ENCODE assay signal across 1 cellular context in the genomic region with DNA sequence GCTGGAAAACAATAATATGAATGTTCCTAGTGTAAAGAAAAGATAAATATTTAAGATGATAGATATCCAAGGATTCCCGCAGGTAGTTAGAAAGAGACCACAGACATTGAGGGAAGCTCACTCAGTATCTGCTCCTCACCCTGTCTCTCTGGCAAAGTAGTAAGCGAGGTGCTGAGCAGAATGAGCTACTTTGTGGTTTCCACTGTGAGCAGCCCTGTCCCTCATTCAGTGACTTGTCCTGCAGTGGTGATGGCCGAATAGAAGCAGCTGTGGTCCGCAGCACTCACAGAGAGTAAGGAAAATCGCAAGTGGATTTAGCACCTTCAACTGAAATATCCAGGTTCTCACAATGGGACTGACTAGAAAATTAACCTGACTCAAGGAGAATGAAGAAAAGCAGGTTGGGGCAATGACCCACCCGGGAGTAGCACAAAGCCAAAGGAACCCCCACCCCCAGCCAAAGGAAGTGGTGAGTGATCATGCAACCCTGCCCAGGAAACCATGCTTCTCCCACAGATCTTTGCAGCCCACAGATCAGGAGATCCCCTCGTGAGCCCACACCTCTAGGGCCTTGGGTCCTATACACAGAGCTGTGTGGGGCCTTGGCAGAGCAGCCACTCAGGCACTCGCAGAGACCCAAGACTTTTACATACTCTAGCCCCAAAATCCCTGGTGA.
TF ChIP-seq lines count a peak whose summit lies in the region.

No MANE protein-coding gene starts in this region.

TF ChIP-seq in GM12878, 131 proteins besides CTCF, POLR2A, EP300 and RAD21 (continued from another document):
- TF ChIP-seq, protein P1, sequence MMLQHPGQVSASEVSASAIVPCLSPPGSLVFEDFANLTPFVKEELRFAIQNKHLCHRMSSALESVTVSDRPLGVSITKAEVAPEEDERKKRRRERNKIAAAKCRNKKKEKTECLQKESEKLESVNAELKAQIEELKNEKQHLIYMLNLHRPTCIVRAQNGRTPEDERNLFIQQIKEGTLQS (IDR thresholded peaks at IDR 0.05; ENCODE audit: borderline replicate concordance, extremely low read depth, low read depth, low read length) = no peak
- peak; percentile 46; the same call in 1 of the 2 replicates for TF ChIP-seq PAX5 (IDR thresholded peaks at IDR 0.05; ENCODE audit: borderline replicate concordance, low read depth, low read length)
- TF ChIP-seq SIN3A (IDR thresholded peaks at IDR 0.05; ENCODE audit: low read depth, low read length) = no peak
- no peak for TF ChIP-seq MEF2B (IDR thresholded peaks at IDR 0.05; ENCODE audit: partially characterized antibody, poor library complexity, severe bottlenecking)
- TF ChIP-seq SUZ12 (IDR thresholded peaks at IDR 0.05; ENCODE audit: unreplicated experiment) = no peak
- TF ChIP-seq, protein P2, sequence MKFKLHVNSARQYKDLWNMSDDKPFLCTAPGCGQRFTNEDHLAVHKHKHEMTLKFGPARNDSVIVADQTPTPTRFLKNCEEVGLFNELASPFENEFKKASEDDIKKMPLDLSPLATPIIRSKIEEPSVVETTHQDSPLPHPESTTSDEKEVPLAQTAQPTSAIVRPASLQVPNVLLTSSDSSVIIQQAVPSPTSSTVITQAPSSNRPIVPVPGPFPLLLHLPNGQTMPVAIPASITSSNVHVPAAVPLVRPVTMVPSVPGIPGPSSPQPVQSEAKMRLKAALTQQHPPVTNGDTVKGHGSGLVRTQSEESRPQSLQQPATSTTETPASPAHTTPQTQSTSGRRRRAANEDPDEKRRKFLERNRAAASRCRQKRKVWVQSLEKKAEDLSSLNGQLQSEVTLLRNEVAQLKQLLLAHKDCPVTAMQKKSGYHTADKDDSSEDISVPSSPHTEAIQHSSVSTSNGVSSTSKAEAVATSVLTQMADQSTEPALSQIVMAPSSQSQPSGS (IDR thresholded peaks at IDR 0.05; ENCODE audit: low read length) = peak; percentile 33; the same call in 1 of the 2 replicates
- TF ChIP-seq, protein P3, sequence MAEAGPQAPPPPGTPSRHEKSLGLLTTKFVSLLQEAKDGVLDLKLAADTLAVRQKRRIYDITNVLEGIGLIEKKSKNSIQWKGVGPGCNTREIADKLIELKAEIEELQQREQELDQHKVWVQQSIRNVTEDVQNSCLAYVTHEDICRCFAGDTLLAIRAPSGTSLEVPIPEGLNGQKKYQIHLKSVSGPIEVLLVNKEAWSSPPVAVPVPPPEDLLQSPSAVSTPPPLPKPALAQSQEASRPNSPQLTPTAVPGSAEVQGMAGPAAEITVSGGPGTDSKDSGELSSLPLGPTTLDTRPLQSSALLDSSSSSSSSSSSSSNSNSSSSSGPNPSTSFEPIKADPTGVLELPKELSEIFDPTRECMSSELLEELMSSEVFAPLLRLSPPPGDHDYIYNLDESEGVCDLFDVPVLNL (IDR thresholded peaks at IDR 0.05; ENCODE audit: low read depth, low read length) = no peak
- TF ChIP-seq HDGF (IDR thresholded peaks at IDR 0.05) = no peak
- TF ChIP-seq, protein P4, sequence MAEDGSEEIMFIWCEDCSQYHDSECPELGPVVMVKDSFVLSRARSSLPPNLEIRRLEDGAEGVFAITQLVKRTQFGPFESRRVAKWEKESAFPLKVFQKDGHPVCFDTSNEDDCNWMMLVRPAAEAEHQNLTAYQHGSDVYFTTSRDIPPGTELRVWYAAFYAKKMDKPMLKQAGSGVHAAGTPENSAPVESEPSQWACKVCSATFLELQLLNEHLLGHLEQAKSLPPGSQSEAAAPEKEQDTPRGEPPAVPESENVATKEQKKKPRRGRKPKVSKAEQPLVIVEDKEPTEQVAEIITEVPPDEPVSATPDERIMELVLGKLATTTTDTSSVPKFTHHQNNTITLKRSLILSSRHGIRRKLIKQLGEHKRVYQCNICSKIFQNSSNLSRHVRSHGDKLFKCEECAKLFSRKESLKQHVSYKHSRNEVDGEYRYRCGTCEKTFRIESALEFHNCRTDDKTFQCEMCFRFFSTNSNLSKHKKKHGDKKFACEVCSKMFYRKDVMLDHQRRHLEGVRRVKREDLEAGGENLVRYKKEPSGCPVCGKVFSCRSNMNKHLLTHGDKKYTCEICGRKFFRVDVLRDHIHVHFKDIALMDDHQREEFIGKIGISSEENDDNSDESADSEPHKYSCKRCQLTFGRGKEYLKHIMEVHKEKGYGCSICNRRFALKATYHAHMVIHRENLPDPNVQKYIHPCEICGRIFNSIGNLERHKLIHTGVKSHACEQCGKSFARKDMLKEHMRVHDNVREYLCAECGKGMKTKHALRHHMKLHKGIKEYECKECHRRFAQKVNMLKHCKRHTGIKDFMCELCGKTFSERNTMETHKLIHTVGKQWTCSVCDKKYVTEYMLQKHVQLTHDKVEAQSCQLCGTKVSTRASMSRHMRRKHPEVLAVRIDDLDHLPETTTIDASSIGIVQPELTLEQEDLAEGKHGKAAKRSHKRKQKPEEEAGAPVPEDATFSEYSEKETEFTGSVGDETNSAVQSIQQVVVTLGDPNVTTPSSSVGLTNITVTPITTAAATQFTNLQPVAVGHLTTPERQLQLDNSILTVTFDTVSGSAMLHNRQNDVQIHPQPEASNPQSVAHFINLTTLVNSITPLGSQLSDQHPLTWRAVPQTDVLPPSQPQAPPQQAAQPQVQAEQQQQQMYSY (CRISPR knock-in tag; IDR thresholded peaks at IDR 0.05) = no peak
- peak; percentile 21; the same call in 1 of the 2 replicates for TF ChIP-seq CREM (IDR thresholded peaks at IDR 0.05; ENCODE audit: low read depth)
- TF ChIP-seq SMC3 (IDR thresholded peaks at IDR 0.05; ENCODE audit: borderline replicate concordance, low read length) = no peak
- TF ChIP-seq EZH2 (IDR thresholded peaks at IDR 0.05; ENCODE audit: borderline replicate concordance, control insufficient read depth, low read depth, low read length) = no peak
- TF ChIP-seq ZBED1 (IDR thresholded peaks at IDR 0.05; ENCODE audit: borderline replicate concordance) = peak; percentile 36; the same call in 1 of the 2 replicates
- TF ChIP-seq, protein P5, sequence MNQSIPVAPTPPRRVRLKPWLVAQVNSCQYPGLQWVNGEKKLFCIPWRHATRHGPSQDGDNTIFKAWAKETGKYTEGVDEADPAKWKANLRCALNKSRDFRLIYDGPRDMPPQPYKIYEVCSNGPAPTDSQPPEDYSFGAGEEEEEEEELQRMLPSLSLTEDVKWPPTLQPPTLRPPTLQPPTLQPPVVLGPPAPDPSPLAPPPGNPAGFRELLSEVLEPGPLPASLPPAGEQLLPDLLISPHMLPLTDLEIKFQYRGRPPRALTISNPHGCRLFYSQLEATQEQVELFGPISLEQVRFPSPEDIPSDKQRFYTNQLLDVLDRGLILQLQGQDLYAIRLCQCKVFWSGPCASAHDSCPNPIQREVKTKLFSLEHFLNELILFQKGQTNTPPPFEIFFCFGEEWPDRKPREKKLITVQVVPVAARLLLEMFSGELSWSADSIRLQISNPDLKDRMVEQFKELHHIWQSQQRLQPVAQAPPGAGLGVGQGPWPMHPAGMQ (IDR thresholded peaks at IDR 0.05; ENCODE audit: borderline replicate concordance) = no peak
- TF ChIP-seq, protein P6, sequence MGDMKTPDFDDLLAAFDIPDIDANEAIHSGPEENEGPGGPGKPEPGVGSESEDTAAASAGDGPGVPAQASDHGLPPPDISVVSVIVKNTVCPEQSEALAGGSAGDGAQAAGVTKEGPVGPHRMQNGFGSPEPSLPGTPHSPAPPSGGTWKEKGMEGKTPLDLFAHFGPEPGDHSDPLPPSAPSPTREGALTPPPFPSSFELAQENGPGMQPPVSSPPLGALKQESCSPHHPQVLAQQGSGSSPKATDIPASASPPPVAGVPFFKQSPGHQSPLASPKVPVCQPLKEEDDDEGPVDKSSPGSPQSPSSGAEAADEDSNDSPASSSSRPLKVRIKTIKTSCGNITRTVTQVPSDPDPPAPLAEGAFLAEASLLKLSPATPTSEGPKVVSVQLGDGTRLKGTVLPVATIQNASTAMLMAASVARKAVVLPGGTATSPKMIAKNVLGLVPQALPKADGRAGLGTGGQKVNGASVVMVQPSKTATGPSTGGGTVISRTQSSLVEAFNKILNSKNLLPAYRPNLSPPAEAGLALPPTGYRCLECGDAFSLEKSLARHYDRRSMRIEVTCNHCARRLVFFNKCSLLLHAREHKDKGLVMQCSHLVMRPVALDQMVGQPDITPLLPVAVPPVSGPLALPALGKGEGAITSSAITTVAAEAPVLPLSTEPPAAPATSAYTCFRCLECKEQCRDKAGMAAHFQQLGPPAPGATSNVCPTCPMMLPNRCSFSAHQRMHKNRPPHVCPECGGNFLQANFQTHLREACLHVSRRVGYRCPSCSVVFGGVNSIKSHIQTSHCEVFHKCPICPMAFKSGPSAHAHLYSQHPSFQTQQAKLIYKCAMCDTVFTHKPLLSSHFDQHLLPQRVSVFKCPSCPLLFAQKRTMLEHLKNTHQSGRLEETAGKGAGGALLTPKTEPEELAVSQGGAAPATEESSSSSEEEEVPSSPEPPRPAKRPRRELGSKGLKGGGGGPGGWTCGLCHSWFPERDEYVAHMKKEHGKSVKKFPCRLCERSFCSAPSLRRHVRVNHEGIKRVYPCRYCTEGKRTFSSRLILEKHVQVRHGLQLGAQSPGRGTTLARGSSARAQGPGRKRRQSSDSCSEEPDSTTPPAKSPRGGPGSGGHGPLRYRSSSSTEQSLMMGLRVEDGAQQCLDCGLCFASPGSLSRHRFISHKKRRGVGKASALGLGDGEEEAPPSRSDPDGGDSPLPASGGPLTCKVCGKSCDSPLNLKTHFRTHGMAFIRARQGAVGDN (IDR thresholded peaks at IDR 0.05) = peak; percentile 73
- no peak for TF ChIP-seq ZNF622 (IDR thresholded peaks at IDR 0.05)
- peak; percentile 72; the same call in 1 of the 2 replicates for TF ChIP-seq FOXM1 (IDR thresholded peaks at IDR 0.05; ENCODE audit: low read depth, low read length)
- no peak for TF ChIP-seq STAT1 (conservative IDR thresholded peaks at IDR 0.05)
- no peak for TF ChIP-seq RFX5 (IDR thresholded peaks at IDR 0.05; ENCODE audit: low read depth, low read length)
- 0 out of 2 replicates have a peak, but pooled peaks have one; percentile 19 for TF ChIP-seq GABPA (IDR thresholded peaks at IDR 0.05; ENCODE audit: low read depth)
- no peak for TF ChIP-seq GATAD2B (conservative IDR thresholded peaks at IDR 0.05; ENCODE audit: low read depth)
- no peak for TF ChIP-seq KDM1A (IDR thresholded peaks at IDR 0.05; ENCODE audit: borderline replicate concordance)
- no peak for TF ChIP-seq SRF (IDR thresholded peaks at IDR 0.05; ENCODE audit: low read depth in 2 of 2, low read length in 2 of 2)
- TF ChIP-seq RUNX3 (IDR thresholded peaks at IDR 0.05; ENCODE audit: low read length) = peak; percentile 90
- no peak for TF ChIP-seq SP1 (IDR thresholded peaks at IDR 0.05; ENCODE audit: low read depth, low read length)
- peak; percentile 39; the same call in 1 of the 2 replicates for TF ChIP-seq BCL11A (IDR thresholded peaks at IDR 0.05; ENCODE audit: low read depth, low read length)
- TF ChIP-seq CBX5 (IDR thresholded peaks at IDR 0.05; ENCODE audit: low read depth) = no peak
- TF ChIP-seq, protein P7, sequence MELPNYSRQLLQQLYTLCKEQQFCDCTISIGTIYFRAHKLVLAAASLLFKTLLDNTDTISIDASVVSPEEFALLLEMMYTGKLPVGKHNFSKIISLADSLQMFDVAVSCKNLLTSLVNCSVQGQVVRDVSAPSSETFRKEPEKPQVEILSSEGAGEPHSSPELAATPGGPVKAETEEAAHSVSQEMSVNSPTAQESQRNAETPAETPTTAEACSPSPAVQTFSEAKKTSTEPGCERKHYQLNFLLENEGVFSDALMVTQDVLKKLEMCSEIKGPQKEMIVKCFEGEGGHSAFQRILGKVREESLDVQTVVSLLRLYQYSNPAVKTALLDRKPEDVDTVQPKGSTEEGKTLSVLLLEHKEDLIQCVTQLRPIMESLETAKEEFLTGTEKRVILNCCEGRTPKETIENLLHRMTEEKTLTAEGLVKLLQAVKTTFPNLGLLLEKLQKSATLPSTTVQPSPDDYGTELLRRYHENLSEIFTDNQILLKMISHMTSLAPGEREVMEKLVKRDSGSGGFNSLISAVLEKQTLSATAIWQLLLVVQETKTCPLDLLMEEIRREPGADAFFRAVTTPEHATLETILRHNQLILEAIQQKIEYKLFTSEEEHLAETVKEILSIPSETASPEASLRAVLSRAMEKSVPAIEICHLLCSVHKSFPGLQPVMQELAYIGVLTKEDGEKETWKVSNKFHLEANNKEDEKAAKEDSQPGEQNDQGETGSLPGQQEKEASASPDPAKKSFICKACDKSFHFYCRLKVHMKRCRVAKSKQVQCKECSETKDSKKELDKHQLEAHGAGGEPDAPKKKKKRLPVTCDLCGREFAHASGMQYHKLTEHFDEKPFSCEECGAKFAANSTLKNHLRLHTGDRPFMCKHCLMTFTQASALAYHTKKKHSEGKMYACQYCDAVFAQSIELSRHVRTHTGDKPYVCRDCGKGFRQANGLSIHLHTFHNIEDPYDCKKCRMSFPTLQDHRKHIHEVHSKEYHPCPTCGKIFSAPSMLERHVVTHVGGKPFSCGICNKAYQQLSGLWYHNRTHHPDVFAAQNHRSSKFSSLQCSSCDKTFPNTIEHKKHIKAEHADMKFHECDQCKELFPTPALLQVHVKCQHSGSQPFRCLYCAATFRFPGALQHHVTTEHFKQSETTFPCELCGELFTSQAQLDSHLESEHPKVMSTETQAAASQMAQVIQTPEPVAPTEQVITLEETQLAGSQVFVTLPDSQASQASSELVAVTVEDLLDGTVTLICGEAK (IDR thresholded peaks at IDR 0.05; ENCODE audit: borderline replicate concordance) = no peak
- no peak for TF ChIP-seq ZZZ3 (IDR thresholded peaks at IDR 0.05; ENCODE audit: control insufficient read depth, insufficient read length, low read depth)
- TF ChIP-seq CREB1 (IDR thresholded peaks at IDR 0.05; ENCODE audit: low read depth) = 0 out of 2 replicates have a peak, but pooled peaks have one; percentile 14
- TF ChIP-seq MYC (IDR thresholded peaks at IDR 0.05; ENCODE audit: insufficient read depth, insufficient read length, insufficient replicate concordance, low read length, severe bottlenecking) = no peak
- TF ChIP-seq HDAC2 (IDR thresholded peaks at IDR 0.05) = no peak
- TF ChIP-seq EED (IDR thresholded peaks at IDR 0.05; ENCODE audit: low read depth) = peak; percentile 86
- peak; percentile 85 for TF ChIP-seq CBFB (IDR thresholded peaks at IDR 0.05; ENCODE audit: low read depth)
- no peak for TF ChIP-seq ZNF274 (IDR thresholded peaks at IDR 0.05; ENCODE audit: insufficient read depth, insufficient read length)
- no peak for TF ChIP-seq YBX1 (IDR thresholded peaks at IDR 0.05)
- TF ChIP-seq TBL1XR1 (IDR thresholded peaks at IDR 0.05; ENCODE audit: low read depth, low read length) = no peak
- no peak for TF ChIP-seq SREBF2 (IDR thresholded peaks at IDR 0.05; ENCODE audit: low read length)
- TF ChIP-seq, protein P8, sequence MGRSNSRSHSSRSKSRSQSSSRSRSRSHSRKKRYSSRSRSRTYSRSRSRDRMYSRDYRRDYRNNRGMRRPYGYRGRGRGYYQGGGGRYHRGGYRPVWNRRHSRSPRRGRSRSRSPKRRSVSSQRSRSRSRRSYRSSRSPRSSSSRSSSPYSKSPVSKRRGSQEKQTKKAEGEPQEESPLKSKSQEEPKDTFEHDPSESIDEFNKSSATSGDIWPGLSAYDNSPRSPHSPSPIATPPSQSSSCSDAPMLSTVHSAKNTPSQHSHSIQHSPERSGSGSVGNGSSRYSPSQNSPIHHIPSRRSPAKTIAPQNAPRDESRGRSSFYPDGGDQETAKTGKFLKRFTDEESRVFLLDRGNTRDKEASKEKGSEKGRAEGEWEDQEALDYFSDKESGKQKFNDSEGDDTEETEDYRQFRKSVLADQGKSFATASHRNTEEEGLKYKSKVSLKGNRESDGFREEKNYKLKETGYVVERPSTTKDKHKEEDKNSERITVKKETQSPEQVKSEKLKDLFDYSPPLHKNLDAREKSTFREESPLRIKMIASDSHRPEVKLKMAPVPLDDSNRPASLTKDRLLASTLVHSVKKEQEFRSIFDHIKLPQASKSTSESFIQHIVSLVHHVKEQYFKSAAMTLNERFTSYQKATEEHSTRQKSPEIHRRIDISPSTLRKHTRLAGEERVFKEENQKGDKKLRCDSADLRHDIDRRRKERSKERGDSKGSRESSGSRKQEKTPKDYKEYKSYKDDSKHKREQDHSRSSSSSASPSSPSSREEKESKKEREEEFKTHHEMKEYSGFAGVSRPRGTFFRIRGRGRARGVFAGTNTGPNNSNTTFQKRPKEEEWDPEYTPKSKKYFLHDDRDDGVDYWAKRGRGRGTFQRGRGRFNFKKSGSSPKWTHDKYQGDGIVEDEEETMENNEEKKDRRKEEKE (IDR thresholded peaks at IDR 0.05) = no peak
- no peak for TF ChIP-seq NBN (IDR thresholded peaks at IDR 0.05)
